In the genomic region with DNA sequence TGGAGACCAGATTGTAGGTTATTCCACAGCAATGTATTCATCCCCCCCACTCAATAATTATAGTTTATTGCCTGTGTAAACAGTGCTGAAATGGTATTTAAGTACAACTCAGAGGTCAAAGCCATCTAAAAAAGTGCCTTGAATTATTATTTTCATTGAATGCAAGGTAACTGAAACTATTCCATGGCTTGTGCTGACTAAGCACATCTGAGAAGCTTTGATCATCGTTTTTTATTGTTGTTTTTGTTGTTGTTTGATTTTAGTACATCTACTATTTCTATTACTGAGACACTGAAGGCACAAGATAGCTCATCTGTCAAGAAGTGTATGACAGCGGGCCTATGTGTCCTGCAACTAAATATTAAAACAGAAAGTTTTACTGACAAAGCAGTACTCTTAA, we compare ENCODE assay signal across 20 cellular contexts.
DNase-seq lines count a peak whose midpoint lies in the region; ATAC-seq, FAIRE-seq and TF ChIP-seq lines count a peak whose summit lies in the region.
"Had no signal": no experiment of that assay in that cellular context is flagged by ENCODE, and none has a peak within 500 bp of the region (broad histone marks: within the 10 kb centered on the region; RNA-seq: fewer than 3 reads in every experiment).

No MANE protein-coding gene starts in this region.

- TF ChIP-seq POLR2A in A549 (IDR thresholded peaks at IDR 0.05; ENCODE audit: low read length) (no peak), IMR-90 (IDR thresholded peaks at IDR 0.05; ENCODE audit: low read depth, low read length) (no peak), K562 (conservative IDR thresholded peaks at IDR 0.05) (no peak)

- CTCF ChIA-PET in A549 (lab: Yijun Ruan, JAX) (no interaction called here), IMR-90 (lab: Yijun Ruan, JAX) (no interaction called here), K562 (lab: Yijun Ruan, JAX; ENCODE audit: low intra/inter-chr PET ratio) (no interaction called here), PC-9 (lab: Charles Lee) (no interaction called here)

- no peak for DNase-seq in A549 (ENCODE audit: low read depth in 1 of 2, low spot score in 1 of 2)
- no peak for DNase-seq in IMR-90
- DNase-seq in K562 (ENCODE audit: extremely low read depth in 1 of 4, low spot score in 3 of 4) = no peak
- DNase-seq in activated CD4-positive, CD25-positive, alpha-beta regulatory T cell treated with anti-CD3 and anti-CD28 coated beads, Interleukin-2, amount 50 U/mL, for 72 hours = no peak
- DNase-seq in PC-9 = no peak
- DNase-seq: 8988T; AML-193; Caco-2; Calu3; CD4-positive, alpha-beta T cell; CD8-positive, alpha-beta T cell; DMS79 treated with DMSO at 0.1 percent for 48 hours; GF-D8 had no signal

- no peak overlapping the region for H4K91ac ChIP-seq in IMR-90 (ENCODE audit: insufficient read depth, low read depth, low read length)

- H3K4me3 ChIP-seq in A549 (no peak overlapping the region), IMR-90 (ENCODE audit: insufficient read depth, low read depth, low read length) (no peak overlapping the region), K562 (no peak overlapping the region), PC-9 (no peak overlapping the region)
- H3K4me3 ChIP-seq: BLaER1 treated with 17β-estradiol and CSF1 and Interleukin-3, amounts not matched to agents 10 nM and 100 nM had no signal

- H2BK5ac ChIP-seq in IMR-90 (ENCODE audit: low read depth, low read length, poor library complexity, severe bottlenecking) = no peak overlapping the region

- H4K8ac ChIP-seq in IMR-90 (ENCODE audit: low read depth in 2 of 2, low read length in 2 of 2) = no peak overlapping the region

- H3K79me2 ChIP-seq in K562 (ENCODE audit: control insufficient read depth, insufficient read depth, low read length) (no peaks in the 10 kb centered on the region), PC-9 (ENCODE audit: low read depth) (no peaks in the 10 kb centered on the region)

- H4K5ac ChIP-seq in IMR-90 (ENCODE audit: low read depth, low read length) = no peak overlapping the region

- H2BK120ac ChIP-seq in IMR-90 (ENCODE audit: low read depth, low read length) = no peak overlapping the region

- H3K4me2 ChIP-seq in A549 = no peak overlapping the region
- H3K4me2 ChIP-seq in IMR-90 (ENCODE audit: low read depth, low read length) = no peak overlapping the region
- no peak overlapping the region for H3K4me2 ChIP-seq in K562 (ENCODE audit: insufficient read depth, low read length)
- H3K4me2 ChIP-seq in PC-9 = no peak overlapping the region
- H3K4me2 ChIP-seq: BLaER1 treated with 17β-estradiol and CSF1 and Interleukin-3, amounts not matched to agents 10 nM and 100 nM had no signal

- no peak overlapping the region for H2BK20ac ChIP-seq in IMR-90 (ENCODE audit: low read depth, low read length)

- TF ChIP-seq CTCF in A549 (IDR thresholded peaks at IDR 0.05) (no peak), IMR-90 (conservative IDR thresholded peaks at IDR 0.05; ENCODE audit: low read depth, low read length) (no peak), K562 (IDR thresholded peaks at IDR 0.05 in 2 of 3, conservative IDR thresholded peaks at IDR 0.05 in 1 of 3; ENCODE audit: insufficient read depth in 2 of 3, low read depth in 1 of 3, low read length in 3 of 3) (no peak), PC-9 (conservative IDR thresholded peaks at IDR 0.05) (no peak)

- dilution Hi-C loops in IMR-90 (cut with HindIII; ENCODE audit: low sequenced_read_pairs, unreplicated experiment) = no loop called here

- BruUV-seq in IMR-90 (replicated peaks; lab: Mats Ljungman, UMichigan) = no TSS peak
- no TSS peak for BruUV-seq in K562 (replicated peaks; lab: Mats Ljungman, UMichigan)
- no TSS peak for BruUV-seq in PC-9 (replicated peaks; lab: Mats Ljungman, UMichigan)

- H3K36me3 ChIP-seq in IMR-90 (ENCODE audit: control insufficient read depth, insufficient read depth, low read length) (no peaks in the 10 kb centered on the region), K562 (ENCODE audit: control insufficient read depth, insufficient read depth, low read length) (no peaks in the 10 kb centered on the region), PC-9 (ENCODE audit: low read depth) (no peaks in the 10 kb centered on the region)
- H3K36me3 ChIP-seq: BLaER1 treated with 17β-estradiol and CSF1 and Interleukin-3, amounts not matched to agents 10 nM and 100 nM had no signal

- no peak overlapping the region for H2AK9ac ChIP-seq in IMR-90 (replicated peaks; ENCODE audit: low read depth, low read length, poor library complexity)

- H3K4ac ChIP-seq in IMR-90 (ENCODE audit: low read depth, low read length) = no peak overlapping the region

- H3K27me3 ChIP-seq in IMR-90 (ENCODE audit: control insufficient read depth, insufficient read depth, low read length) = no peaks in the 10 kb centered on the region
- H3K27me3 ChIP-seq in K562 (ENCODE audit: control insufficient read depth in 2 of 2, insufficient read depth in 2 of 2, low read length in 2 of 2) = no peaks in the 10 kb centered on the region
- H3K27me3 ChIP-seq in PC-9 (ENCODE audit: insufficient read depth, low read depth) = no peaks in the 10 kb centered on the region
- H3K27me3 ChIP-seq: BLaER1 treated with 17β-estradiol and CSF1 and Interleukin-3, amounts not matched to agents 10 nM and 100 nM had no signal

- no peak for TF ChIP-seq EP300 in A549 (IDR thresholded peaks at IDR 0.05)
- no peak for TF ChIP-seq EP300 in K562 (IDR thresholded peaks at IDR 0.05; ENCODE audit: low read length)

- H3K18ac ChIP-seq in IMR-90 (ENCODE audit: low read depth, low read length) = no peak overlapping the region

- ATAC-seq in A549 (no peak), IMR-90 (ENCODE audit: low read depth) (no peak), K562 (no peak), GM18520 (IDR thresholded peaks at IDR 0.05; ENCODE audit: unreplicated experiment) (no peak)
- ATAC-seq: CD8-positive, alpha-beta T cell had no signal

- no peak for FAIRE-seq in A549 (lab: Jason Lieb, UNC)
- FAIRE-seq in K562 (lab: Jason Lieb, UNC) = no peak
- FAIRE-seq: A204.1, D721Med, G401.6, GM12891 had no signal

- no peak overlapping the region for H3K14ac ChIP-seq in IMR-90 (replicated peaks; ENCODE audit: low read depth, low read length)

- no peak overlapping the region for H2AK5ac ChIP-seq in IMR-90 (ENCODE audit: low read depth, low read length)

- H3K4me1 ChIP-seq in A549 = no peaks in the 10 kb centered on the region
- H3K4me1 ChIP-seq in IMR-90 (ENCODE audit: control insufficient read depth, insufficient read depth, low read length) = no peaks in the 10 kb centered on the region
- H3K4me1 ChIP-seq in K562 (replicated peaks in 1 of 2; ENCODE audit: control insufficient read depth in 2 of 2, insufficient read depth in 2 of 2, low read length in 2 of 2) = no peaks in the 10 kb centered on the region
- no peaks in the 10 kb centered on the region for H3K4me1 ChIP-seq in PC-9 (replicated peaks; ENCODE audit: insufficient read depth)
- H3K4me1 ChIP-seq: BLaER1 treated with 17β-estradiol and CSF1 and Interleukin-3, amounts not matched to agents 10 nM and 100 nM; Caco-2 had no signal

- no peak overlapping the region for H3K23ac ChIP-seq in IMR-90 (ENCODE audit: low read depth, low read length)

- H3K9me2 ChIP-seq in PC-9 (ENCODE audit: insufficient read depth) = no peaks in the 10 kb centered on the region

- H3F3A ChIP-seq in PC-9 (ENCODE audit: insufficient read depth, low read depth) = no peaks in the 10 kb centered on the region

- TF ChIP-seq RAD21 in A549 (conservative IDR thresholded peaks at IDR 0.05 in 1 of 2, IDR thresholded peaks at IDR 0.05 in 1 of 2) = no peak
- no peak for TF ChIP-seq RAD21 in IMR-90 (IDR thresholded peaks at IDR 0.05; ENCODE audit: low read length)
- no peak for TF ChIP-seq RAD21 in K562 (CRISPR knock-in tag; conservative IDR thresholded peaks at IDR 0.05 in 1 of 2, IDR thresholded peaks at IDR 0.05 in 1 of 2)

- H3K27ac ChIP-seq in A549 (no peak overlapping the region), IMR-90 (ENCODE audit: insufficient read depth, low read length) (no peak overlapping the region), K562 (ENCODE audit: extremely low read depth, low read depth, low read length) (no peak overlapping the region), PC-9 (no peak overlapping the region)
- H3K27ac ChIP-seq: BLaER1 treated with 17β-estradiol and CSF1 and Interleukin-3, amounts not matched to agents 10 nM and 100 nM; C4-2B had no signal

- POLR2A ChIA-PET in A549 (lab: Yijun Ruan, JAX) (no interaction called here), IMR-90 (lab: Charles Lee; ENCODE audit: unreplicated experiment) (no interaction called here), K562 (lab: Yijun Ruan, JAX) (no interaction called here), PC-9 (lab: Charles Lee; ENCODE audit: unreplicated experiment) (no interaction called here)

- no peaks in the 10 kb centered on the region for H3K79me1 ChIP-seq in IMR-90 (ENCODE audit: low read depth in 1 of 2, low read length in 2 of 2)

- intact Hi-C loops in IMR-90 (cut with micrococcal nuclease) (no loop called here), K562 (cut with micrococcal nuclease) (no loop called here), PC-9 (cut with micrococcal nuclease; ENCODE audit: unreplicated experiment) (no loop called here)

- H3K9me3 ChIP-seq in A549 = no peaks in the 10 kb centered on the region
- H3K9me3 ChIP-seq in IMR-90 (ENCODE audit: control insufficient read depth, insufficient read depth, low read length) = no peaks in the 10 kb centered on the region
- no peaks in the 10 kb centered on the region for H3K9me3 ChIP-seq in K562 (replicated peaks; ENCODE audit: control insufficient read depth, insufficient read depth, low read depth, low read length)
- no peaks in the 10 kb centered on the region for H3K9me3 ChIP-seq in PC-9 (ENCODE audit: insufficient read depth, low read depth)
- H3K9me3 ChIP-seq: BLaER1 treated with 17β-estradiol and CSF1 and Interleukin-3, amounts not matched to agents 10 nM and 100 nM; Caco-2 had no signal

- H4K20me1 ChIP-seq in IMR-90 (ENCODE audit: insufficient read depth, low read length) = no peaks in the 10 kb centered on the region
- H4K20me1 ChIP-seq in K562 (replicated peaks; ENCODE audit: control insufficient read depth, insufficient read depth, low read length) = no peaks in the 10 kb centered on the region
- no peaks in the 10 kb centered on the region for H4K20me1 ChIP-seq in PC-9 (ENCODE audit: insufficient read depth)
- H4K20me1 ChIP-seq: BLaER1 treated with 17β-estradiol and CSF1 and Interleukin-3, amounts not matched to agents 10 nM and 100 nM had no signal

- H3K9ac ChIP-seq in IMR-90 (ENCODE audit: low read depth, low read length) (no peak overlapping the region), K562 (ENCODE audit: insufficient read depth in 1 of 2, low read depth in 2 of 2, low read length in 2 of 2) (no peak overlapping the region)
- H3K9ac ChIP-seq: BLaER1 treated with 17β-estradiol and CSF1 and Interleukin-3, amounts not matched to agents 10 nM and 100 nM had no signal

- in situ Hi-C loops in IMR-90 (cut with MboI; ENCODE audit: low sequenced_read_pairs) (no loop called here), K562 (cut with MboI) (no loop called here)

- H3K9me1 ChIP-seq in IMR-90 (ENCODE audit: insufficient read depth, low read length) (no peaks in the 10 kb centered on the region), K562 (ENCODE audit: control insufficient read depth, insufficient read depth, low read length) (no peaks in the 10 kb centered on the region)

- H3K56ac ChIP-seq in IMR-90 (ENCODE audit: extremely low read depth, insufficient read depth, low read length) = no peak overlapping the region

- H2AFZ ChIP-seq in IMR-90 (replicated peaks; ENCODE audit: low read length, poor library complexity) = no peak overlapping the region
- H2AFZ ChIP-seq in K562 (ENCODE audit: low read depth, low read length) = no peak overlapping the region
- H2AFZ ChIP-seq in PC-9 = no peak overlapping the region

- WGBS in A549 (ENCODE audit: missing lambda C conversion rate) = 0% methylated on average over 2 of the region's 2 CpGs
- no CpG with 5 or more reads among the region's 2 CpGs for WGBS in IMR-90 (ENCODE audit: extremely low coverage in 2 of 2, insufficient read length in 1 of 2), 2 experiments
- 3% methylated on average over 2 of the region's 2 CpGs for whole genome bisulfite sequencing in K562 (ENCODE audit: insufficient coverage, low coverage, missing lambda C conversion rate)

- no peak overlapping the region for H2BK15ac ChIP-seq in IMR-90 (ENCODE audit: low read depth, low read length)
